12 cellular contexts compared by ENCODE assay signal in genomic region chr14:28375295-28375694, GRCh38.
DNase-seq lines count a peak whose midpoint lies in the region; ATAC-seq, FAIRE-seq and TF ChIP-seq lines count a peak whose summit lies in the region.
"Had no signal": no experiment of that assay in that cellular context is flagged by ENCODE, and none has a peak within 500 bp of the region (broad histone marks: within the 10 kb centered on the region; RNA-seq: fewer than 3 reads in every experiment).

No MANE protein-coding gene starts in this region.

- POLR2A ChIA-PET in H1 (lab: Charles Lee; ENCODE audit: partially characterized antibody) = no interaction called here

- H2BK120ac ChIP-seq in H1 (replicated peaks; ENCODE audit: low read depth, low read length) = no peak overlapping the region

- H3K14ac ChIP-seq in H1 (ENCODE audit: insufficient read length) = no peak overlapping the region

- no peak overlapping the region for H2AK5ac ChIP-seq in H1 (ENCODE audit: low read depth, low read length)

- H3K4me3 ChIP-seq in OCI-LY1 (ENCODE audit: low read depth, low read length, poor library complexity, severe bottlenecking) (no peak overlapping the region), H1 (ENCODE audit: extremely low read depth in 1 of 4, insufficient read depth in 2 of 4, low read depth in 3 of 4, low read length in 4 of 4) (no peak overlapping the region), colonic mucosa (no peak overlapping the region)
- H3K4me3 ChIP-seq: gastrocnemius medialis, Peyer's patch had no signal

- H3K27ac ChIP-seq in OCI-LY1 (ENCODE audit: low read depth, low read length, poor library complexity, severe bottlenecking) (no peak overlapping the region), H1 (ENCODE audit: low read depth, low read length) (no peak overlapping the region), colonic mucosa (no peak overlapping the region)
- H3K27ac ChIP-seq: gastrocnemius medialis, Peyer's patch had no signal

- peak; percentile 66 to 73 for TF ChIP-seq RAD21 in H1 (IDR thresholded peaks at IDR 0.05 in 1 of 2, conservative IDR thresholded peaks at IDR 0.05 in 1 of 2; ENCODE audit: low read depth in 2 of 2, low read length in 2 of 2)

- no peak for TF ChIP-seq POLR2A in H1 (IDR thresholded peaks at IDR 0.05; ENCODE audit: control extremely low read depth in 1 of 2, low read depth in 2 of 2, low read length in 2 of 2)

- H4K91ac ChIP-seq in H1 (replicated peaks; ENCODE audit: insufficient read length, low read length) = no peak overlapping the region

- H3K9me3 ChIP-seq in OCI-LY1 (ENCODE audit: low read length) (no peaks in the 10 kb centered on the region), H1 (ENCODE audit: insufficient read depth in 2 of 2, low read depth in 1 of 2, low read length in 1 of 2) (no peaks in the 10 kb centered on the region), colonic mucosa (no peaks in the 10 kb centered on the region)
- H3K9me3 ChIP-seq: gastrocnemius medialis, Peyer's patch had no signal

- ATAC-seq in HG03571 (IDR thresholded peaks at IDR 0.05; ENCODE audit: unreplicated experiment) = no peak
- ATAC-seq: activated T-helper 17 cell treated with anti-CD3 and anti-CD28 coated beads, Interleukin-2, amount 50 U/mL, for 72 hours; gastrocnemius medialis had no signal

- H3K4me2 ChIP-seq in OCI-LY1 (ENCODE audit: low read length) (no peak overlapping the region), H1 (ENCODE audit: insufficient read depth in 1 of 2, low read depth in 2 of 2, low read length in 2 of 2) (no peak overlapping the region)

- no peak overlapping the region for H4K5ac ChIP-seq in H1 (ENCODE audit: insufficient read length, low read depth, low read length)

- no peak for TF ChIP-seq EP300 in H1 (IDR thresholded peaks at IDR 0.05; ENCODE audit: borderline replicate concordance in 1 of 2, low read depth in 2 of 2, low read length in 2 of 2)

- no peak overlapping the region for H3K56ac ChIP-seq in H1 (replicated peaks; ENCODE audit: insufficient read length, low read depth, low read length)

- H3K9ac ChIP-seq in OCI-LY1 (ENCODE audit: low read length) (no peak overlapping the region), H1 (replicated peaks in 1 of 4; ENCODE audit: extremely low read depth in 1 of 4, low read depth in 3 of 4, low read length in 3 of 4) (no peak overlapping the region), colonic mucosa (ENCODE audit: low read depth in 2 of 2, low read length in 2 of 2) (no peak overlapping the region)

- CTCF ChIA-PET in H1 (lab: Charles Lee; ENCODE audit: partially characterized antibody) = interaction anchor here (0.6 to 2.7 kb wide), 17 partner anchors 9 to 695 kb away, joined by 3 to 14 read pairs (median 4); no protein-coding TSS in a partner anchor

- intact Hi-C loops in colonic mucosa (cut with DNase I) = no loop called here

- H3K27me3 ChIP-seq in OCI-LY1 (ENCODE audit: insufficient read depth, low read length) (no peaks in the 10 kb centered on the region), H1 (replicated peaks in 1 of 4; ENCODE audit: control insufficient read depth in 3 of 4, extremely low read depth in 1 of 4, insufficient read depth in 3 of 4, low read length in 3 of 4) (no peaks in the 10 kb centered on the region), colonic mucosa (no peaks in the 10 kb centered on the region)
- H3K27me3 ChIP-seq: gastrocnemius medialis, Peyer's patch had no signal

- no peak overlapping the region for H3K18ac ChIP-seq in H1 (ENCODE audit: extremely low read depth, low read length)

- TF ChIP-seq CTCF in OCI-LY1 (IDR thresholded peaks at IDR 0.05; ENCODE audit: low read length) (peak; percentile 48), H1 (IDR thresholded peaks at IDR 0.05; ENCODE audit: control extremely low read depth in 1 of 3, insufficient read depth in 1 of 3, low read depth in 1 of 3, low read length in 3 of 3) (peak in 2 of 3 experiments; percentile 69 to 78; a peak in 3 of 4 replicates), colonic mucosa (IDR thresholded peaks at IDR 0.05) (no peak)

- H2BK5ac ChIP-seq in H1 (ENCODE audit: low read depth, low read length) = no peak overlapping the region

- FAIRE-seq in H1 (lab: Jason Lieb, UNC) = peak; percentile 13
- FAIRE-seq: A204.1 had no signal

- H3K79me2 ChIP-seq in OCI-LY1 (ENCODE audit: insufficient read depth, low read length) (no peaks in the 10 kb centered on the region), H1 (ENCODE audit: control insufficient read depth in 1 of 2, insufficient read depth in 2 of 2, low read length in 2 of 2) (no peaks in the 10 kb centered on the region)

- H2BK20ac ChIP-seq in H1 (ENCODE audit: low read length) = no peak overlapping the region

- H2AFZ ChIP-seq in OCI-LY1 (ENCODE audit: low read length) (no peak overlapping the region), H1 (ENCODE audit: low read length) (0 out of 2 replicates have a peak overlapping the region, but pooled peaks have one; percentile 48)

- no peaks in the 10 kb centered on the region for H3K23me2 ChIP-seq in H1 (ENCODE audit: low read depth, low read length)

- H2BK12ac ChIP-seq in H1 (ENCODE audit: low read depth, low read length) = no peak overlapping the region

- H3K79me1 ChIP-seq in H1 (ENCODE audit: low read depth, low read length) = no peaks in the 10 kb centered on the region

- no peaks in the 10 kb centered on the region for H3K4me1 ChIP-seq in OCI-LY1 (ENCODE audit: insufficient read depth, low read length, severe bottlenecking)
- H3K4me1 ChIP-seq in H1 (replicated peaks in 1 of 4; ENCODE audit: control insufficient read depth in 3 of 4, insufficient read depth in 4 of 4, low read length in 3 of 4) = no peaks in the 10 kb centered on the region
- no peaks in the 10 kb centered on the region for H3K4me1 ChIP-seq in colonic mucosa
- H3K4me1 ChIP-seq: gastrocnemius medialis, Peyer's patch had no signal

- no peaks in the 10 kb centered on the region for H3K36me3 ChIP-seq in OCI-LY1 (ENCODE audit: insufficient read depth, low read length)
- no peaks in the 10 kb centered on the region for H3K36me3 ChIP-seq in H1 (ENCODE audit: control insufficient read depth in 2 of 4, insufficient read depth in 4 of 4, low read length in 3 of 4)
- H3K36me3 ChIP-seq in colonic mucosa = no peaks in the 10 kb centered on the region
- H3K36me3 ChIP-seq: gastrocnemius medialis, Peyer's patch had no signal

- no peak overlapping the region for H3K4ac ChIP-seq in H1 (replicated peaks; ENCODE audit: insufficient read length, low read depth, low read length)

- H3K23ac ChIP-seq in H1 (ENCODE audit: insufficient read length) = no peak overlapping the region

- peak; percentile 32 for DNase-seq in DMS53 (lab: John Stamatoyannopoulos, UW)
- DNase-seq in DMS53 treated with DMSO at 0.1 percent for 48 hours (lab: John Stamatoyannopoulos, UW; ENCODE audit: unreplicated experiment) = no peak
- DNase-seq in H1 (ENCODE audit: low read depth in 1 of 2, low spot score in 2 of 2) = peak; percentile 25 to 54
- peak; percentile 11 for DNase-seq in non-pigmented ciliary epithelial cell (ENCODE audit: low read depth)
- DNase-seq in colonic mucosa = no peak
- no peak for DNase-seq in ureter (ENCODE audit: low spot score)
- DNase-seq: gastrocnemius medialis, Peyer's patch had no signal

- no peaks in the 10 kb centered on the region for H3K9me2 ChIP-seq in OCI-LY1 (ENCODE audit: low read depth, low read length)

- H4K8ac ChIP-seq in H1 (ENCODE audit: extremely low read depth, insufficient read depth, low read length) = no peak overlapping the region

- no peaks in the 10 kb centered on the region for H4K20me1 ChIP-seq in OCI-LY1 (ENCODE audit: insufficient read depth, low read length)
- H4K20me1 ChIP-seq in H1 (replicated peaks in 1 of 2; ENCODE audit: control insufficient read depth in 1 of 2, insufficient read depth in 2 of 2, low read length in 2 of 2) = no peaks in the 10 kb centered on the region

- no peaks in the 10 kb centered on the region for H3F3A ChIP-seq in OCI-LY1 (ENCODE audit: insufficient read depth, low read length)

- no peak overlapping the region for H2BK15ac ChIP-seq in H1 (ENCODE audit: low read length)

TF ChIP-seq in H1, 55 proteins besides CTCF, POLR2A, EP300 and RAD21:
- TF ChIP-seq ATF3 (IDR thresholded peaks at IDR 0.05; ENCODE audit: insufficient read depth, low read depth, low read length) (no peak), NANOG (IDR thresholded peaks at IDR 0.05; ENCODE audit: insufficient read depth, low read depth, low read length, poor library complexity, severe bottlenecking) (no peak), POU5F1 (IDR thresholded peaks at IDR 0.05; ENCODE audit: low read depth, low read length) (no peak), CHD2 (IDR thresholded peaks at IDR 0.05; ENCODE audit: low read length) (no peak), ZNF274 (IDR thresholded peaks at IDR 0.05; ENCODE audit: borderline replicate concordance, extremely low read depth, low read length) (no peak), SRF (IDR thresholded peaks at IDR 0.05; ENCODE audit: low read depth, low read length) (no peak), HDAC2 (IDR thresholded peaks at IDR 0.05; ENCODE audit: borderline replicate concordance in 1 of 2, low read depth in 2 of 2, low read length in 2 of 2) (no peak), KDM4A (IDR thresholded peaks at IDR 0.05; ENCODE audit: low read depth, low read length, severe bottlenecking) (no peak), SP1 (IDR thresholded peaks at IDR 0.05; ENCODE audit: low read depth, low read length) (no peak), GTF2F1 (IDR thresholded peaks at IDR 0.05; ENCODE audit: borderline replicate concordance, low read depth, low read length) (no peak), TCF12 (IDR thresholded peaks at IDR 0.05; ENCODE audit: low read depth, low read length) (no peak), RNF2 (IDR thresholded peaks at IDR 0.05; ENCODE audit: borderline replicate concordance, low read depth, low read length, missing control alignments, poor library complexity, severe bottlenecking) (no peak), BACH1 (IDR thresholded peaks at IDR 0.05; ENCODE audit: low read length) (no peak), NRF1 (IDR thresholded peaks at IDR 0.05; ENCODE audit: low read depth, low read length) (no peak), SIN3A (conservative IDR thresholded peaks at IDR 0.05 in 1 of 2, IDR thresholded peaks at IDR 0.05 in 1 of 2; ENCODE audit: low read depth in 1 of 2, low read length in 2 of 2) (no peak), TBP (IDR thresholded peaks at IDR 0.05; ENCODE audit: low read depth, low read length) (no peak), TAF1 (IDR thresholded peaks at IDR 0.05; ENCODE audit: low read depth, low read length) (no peak)

Comparison
In these comparisons a context has a peak if more than half of its experiments do, and no peak if none do; other contexts are left out.
1. DNase-seq: peak in DMS53 (single experiment), H1 (2 of 2) and non-pigmented ciliary epithelial cell (single experiment); none in DMS53 treated with DMSO at 0.1 percent for 48 hours (single experiment), colonic mucosa (single experiment) and ureter (single experiment).